Comparison of ENCODE assay signal across 18 cellular contexts in the genomic region with DNA sequence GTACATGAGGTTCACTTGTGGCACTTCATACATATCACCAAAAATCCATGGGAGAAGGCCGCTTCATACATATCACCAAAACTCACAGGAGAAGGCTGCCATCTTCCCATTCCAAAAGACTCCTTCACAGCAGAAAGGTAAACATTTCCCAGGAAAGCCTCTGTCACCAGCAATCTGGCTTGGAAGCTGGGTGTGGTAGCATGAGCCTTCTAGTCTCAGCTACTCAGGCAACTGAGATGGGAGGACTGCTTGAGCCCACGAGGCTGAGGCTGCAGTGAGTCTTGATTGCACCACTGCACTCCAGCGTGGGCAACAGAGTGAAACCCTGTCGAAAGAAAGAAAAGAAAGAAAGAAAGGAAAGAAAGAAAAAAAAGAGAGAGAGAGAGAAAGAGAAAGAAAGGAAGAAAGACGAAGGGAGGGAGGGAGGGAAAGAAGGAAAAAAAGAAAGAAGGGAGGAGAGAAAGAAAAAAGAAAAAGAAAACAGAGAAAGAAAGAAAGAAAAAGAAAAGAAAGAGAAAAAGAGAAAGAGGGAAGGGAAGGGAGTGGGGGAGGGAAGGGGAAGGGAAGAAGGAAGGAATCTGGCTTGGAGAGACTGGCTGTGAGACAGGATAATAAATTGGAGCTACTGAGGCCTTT. TPM values are rescaled to one million over a fixed set of nuclear protein-coding genes. Genes with fewer than 3 reads are reported as not detected.
DNase-seq lines count a peak whose midpoint lies in the region; ATAC-seq, FAIRE-seq and TF ChIP-seq lines count a peak whose summit lies in the region.
"Had no signal": no experiment of that assay in that cellular context is flagged by ENCODE, and none has a peak within 500 bp of the region (broad histone marks: within the 10 kb centered on the region; RNA-seq: fewer than 3 reads in every experiment).

No MANE protein-coding gene starts in this region.

- in situ Hi-C loops in gastrocnemius medialis (cut with MboI; ENCODE audit: low sequenced_read_pairs in 4 of 4): loop anchor here in 1 of 4 donors (10.0 kb wide), 1 partner anchor 59 kb away; no protein-coding TSS in a partner anchor
- in situ Hi-C loops in brain microvascular endothelial cell (cut with HindIII; ENCODE audit: low pct_ligation_motif_present, low sequenced_read_pairs): no loop called here

- H3K27me3 Mint-ChIP-seq in T-helper 2 cell treated with Interferon-gamma antibody and Interleukin-4, amounts not matched to agents 5 μg/mL and 100 μg/mL, for 36 hours (ENCODE audit: low read depth): no peaks in the 10 kb centered on the region
- H3K27me3 Mint-ChIP-seq in mesothelial cell of epicardium (ENCODE audit: low read depth): peaks cover 68% of the 10 kb centered on the region

- H3K9me3 ChIP-seq in H1 (ENCODE audit: insufficient read depth in 2 of 2, low read depth in 1 of 2, low read length in 1 of 2) (no peaks in the 10 kb centered on the region), gastrocnemius medialis (no peaks in the 10 kb centered on the region)

- peak overlapping the region; percentile 80 for H3K4me3 Mint-ChIP-seq in T-helper 2 cell treated with Interferon-gamma antibody and Interleukin-4, amounts not matched to agents 5 μg/mL and 100 μg/mL, for 36 hours
- H3K4me3 Mint-ChIP-seq in mesothelial cell of epicardium: no peak overlapping the region
- H3K4me3 Mint-ChIP-seq: activated B cell treated with CpG ODN at 0.5 μM for 24 hours had no signal

- no peak for TF ChIP-seq CTCF in KMS-11 (conservative IDR thresholded peaks at IDR 0.05; ENCODE audit: low read depth, low read length)
- no peak for TF ChIP-seq CTCF in H1 (IDR thresholded peaks at IDR 0.05; ENCODE audit: control extremely low read depth in 1 of 3, insufficient read depth in 1 of 3, low read depth in 1 of 3, low read length in 3 of 3)
- no peak for TF ChIP-seq CTCF in gastrocnemius medialis (IDR thresholded peaks at IDR 0.05 in 4 of 5, conservative IDR thresholded peaks at IDR 0.05 in 1 of 5)
- no peak for TF ChIP-seq CTCF in mesothelial cell of epicardium (IDR thresholded peaks at IDR 0.05; ENCODE audit: unreplicated experiment)
- no peak for TF ChIP-seq CTCF in brain microvascular endothelial cell (IDR thresholded peaks at IDR 0.05; ENCODE audit: low read depth, low read length, missing control alignments)

- no peaks in the 10 kb centered on the region for H3K9me3 Mint-ChIP-seq in T-helper 2 cell treated with Interferon-gamma antibody and Interleukin-4, amounts not matched to agents 5 μg/mL and 100 μg/mL, for 36 hours
- no peaks in the 10 kb centered on the region for H3K9me3 Mint-ChIP-seq in mesothelial cell of epicardium
- H3K9me3 Mint-ChIP-seq: activated B cell treated with CpG ODN at 0.5 μM for 24 hours had no signal

- no peaks in the 10 kb centered on the region; the same call in 1 of the 2 replicates for H3K23me2 ChIP-seq in H1 (ENCODE audit: low read depth, low read length)

- H3K79me2 ChIP-seq in KMS-11 (ENCODE audit: insufficient read depth, low read depth): peaks cover 100% of the 10 kb centered on the region
- peaks cover 42 to 99% of the 10 kb centered on the region in 2 experiments for H3K79me2 ChIP-seq in H1 (ENCODE audit: control insufficient read depth in 1 of 2, insufficient read depth in 2 of 2, low read length in 2 of 2)

- H3K4ac ChIP-seq in H1 (replicated peaks; ENCODE audit: insufficient read length, low read depth, low read length): no peak overlapping the region

- ATAC-seq in gastrocnemius medialis: no peak

- CTCF ChIA-PET in H1 (lab: Charles Lee; ENCODE audit: partially characterized antibody): interaction anchor here (0.9 to 2.6 kb wide), 7 partner anchors 10 to 241 kb away, joined by 3 to 19 read pairs (median 3); no protein-coding TSS in a partner anchor

- POLR2A ChIA-PET in H1 (lab: Charles Lee; ENCODE audit: partially characterized antibody): interaction anchor here (0.8 to 7.5 kb wide), 10 partner anchors 10 to 83 kb away, joined by 3 to 51 read pairs (median 4); no protein-coding TSS in a partner anchor

- TF ChIP-seq RAD21 in H1 (IDR thresholded peaks at IDR 0.05 in 1 of 2, conservative IDR thresholded peaks at IDR 0.05 in 1 of 2; ENCODE audit: low read depth in 2 of 2, low read length in 2 of 2): no peak

- no peak overlapping the region; the same call in 1 of the 2 replicates for H2BK5ac ChIP-seq in H1 (ENCODE audit: low read depth, low read length)

- no peaks in the 10 kb centered on the region for H3K36me3 ChIP-seq in KMS-11 (ENCODE audit: insufficient read depth)
- no peaks in the 10 kb centered on the region; a peak in 1 of 8 replicates for H3K36me3 ChIP-seq in H1 (ENCODE audit: control insufficient read depth in 2 of 4, insufficient read depth in 4 of 4, low read length in 3 of 4)
- H3K36me3 ChIP-seq in gastrocnemius medialis: no peaks in the 10 kb centered on the region
- no peaks in the 10 kb centered on the region for H3K36me3 ChIP-seq in brain microvascular endothelial cell (replicated peaks)

- no peak overlapping the region for H2BK20ac ChIP-seq in H1 (ENCODE audit: low read length)

- H3K4me3 ChIP-seq in KMS-11 (IDR thresholded peaks at IDR 0.05; ENCODE audit: insufficient read depth, low read depth, low read length): peak overlapping the region; percentile 35
- H3K4me3 ChIP-seq in H1 (ENCODE audit: extremely low read depth in 1 of 4, insufficient read depth in 2 of 4, low read depth in 3 of 4, low read length in 4 of 4): peak overlapping the region in 1 of 4 experiments; percentile 90; a peak in 1 of 8 replicates
- no peak overlapping the region for H3K4me3 ChIP-seq in gastrocnemius medialis
- H3K4me3 ChIP-seq in brain microvascular endothelial cell (ENCODE audit: low read depth, low read length): no peak overlapping the region

- H4K20me1 ChIP-seq in KMS-11 (ENCODE audit: insufficient read depth) (no peaks in the 10 kb centered on the region), H1 (replicated peaks in 1 of 2; ENCODE audit: control insufficient read depth in 1 of 2, insufficient read depth in 2 of 2, low read length in 2 of 2) (peaks cover 8 to 29% of the 10 kb centered on the region in 2 experiments)

- no peak overlapping the region for H2AK5ac ChIP-seq in H1 (ENCODE audit: low read depth, low read length)

- peak overlapping the region; percentile 45 for H4K91ac ChIP-seq in H1 (replicated peaks; ENCODE audit: insufficient read length, low read length)

- peaks cover 20% of the 10 kb centered on the region for H3K36me3 Mint-ChIP-seq in T-helper 2 cell treated with Interferon-gamma antibody and Interleukin-4, amounts not matched to agents 5 μg/mL and 100 μg/mL, for 36 hours (ENCODE audit: low read depth)
- no peaks in the 10 kb centered on the region for H3K36me3 Mint-ChIP-seq in mesothelial cell of epicardium

- no peak for DNase-seq in T-helper 2 cell treated with Interferon-gamma antibody and Interleukin-4, amounts not matched to agents 5 μg/mL and 100 μg/mL, for 36 hours (ENCODE audit: low spot score)
- DNase-seq in T-helper 2 cell (no peak), H1 (ENCODE audit: low read depth in 1 of 2, low spot score in 2 of 2) (no peak), gastrocnemius medialis (no peak), T1000 (lab: John Stamatoyannopoulos, UW) (no peak), mesothelial cell of epicardium (ENCODE audit: low spot score in 2 of 2, unreplicated experiment in 2 of 2) (no peak), brain microvascular endothelial cell (no peak)
- DNase-seq: 8988T; activated B cell treated with CpG ODN at 0.5 μM for 24 hours; activated gamma-delta T cell treated with Interleukin-2 at 50 U/mL for 16 hours; NCI-H1417 treated with DMSO at 0.1 percent for 48 hours; NCI-H748 treated with DMSO at 0.1 percent for 48 hours; SHP77 treated with DMSO at 0.1 percent for 48 hours; stimulated activated CD4-positive, alpha-beta T cell treated with anti-CD3 and anti-CD28 coated beads, Interleukin-4, amount 100 ng/mL, for 4 hours had no signal

- H2BK12ac ChIP-seq in H1 (ENCODE audit: low read depth, low read length): peak overlapping the region; percentile 61

- H3K4me2 ChIP-seq in KMS-11: peak overlapping the region; percentile 99
- peak overlapping the region; percentile 84 to 93 for H3K4me2 ChIP-seq in H1 (ENCODE audit: insufficient read depth in 1 of 2, low read depth in 2 of 2, low read length in 2 of 2)

- no peaks in the 10 kb centered on the region for H3K27me3 ChIP-seq in KMS-11 (ENCODE audit: insufficient read depth, low read depth)
- H3K27me3 ChIP-seq in H1 (replicated peaks in 1 of 4; ENCODE audit: control insufficient read depth in 3 of 4, extremely low read depth in 1 of 4, insufficient read depth in 3 of 4, low read length in 3 of 4): no peaks in the 10 kb centered on the region
- H3K27me3 ChIP-seq in gastrocnemius medialis: no peaks in the 10 kb centered on the region
- no peaks in the 10 kb centered on the region for H3K27me3 ChIP-seq in brain microvascular endothelial cell (replicated peaks)

- no peak overlapping the region for H4K8ac ChIP-seq in H1 (ENCODE audit: extremely low read depth, insufficient read depth, low read length)

- peaks cover 94% of the 10 kb centered on the region for H3K4me1 Mint-ChIP-seq in T-helper 2 cell treated with Interferon-gamma antibody and Interleukin-4, amounts not matched to agents 5 μg/mL and 100 μg/mL, for 36 hours (ENCODE audit: low read depth)
- H3K4me1 Mint-ChIP-seq in mesothelial cell of epicardium: peaks cover 24% of the 10 kb centered on the region

- H3K4me1 ChIP-seq in KMS-11 (ENCODE audit: low read depth, poor library complexity, severe bottlenecking) (peaks cover 80% of the 10 kb centered on the region), H1 (replicated peaks in 1 of 4; ENCODE audit: control insufficient read depth in 3 of 4, insufficient read depth in 4 of 4, low read length in 3 of 4) (peaks cover 11 to 43% (median 34%) of the 10 kb centered on the region in 4 experiments), gastrocnemius medialis (peaks cover 96% of the 10 kb centered on the region in 2 donors)

- peak overlapping the region; percentile 77 for H3K27ac Mint-ChIP-seq in T-helper 2 cell treated with Interferon-gamma antibody and Interleukin-4, amounts not matched to agents 5 μg/mL and 100 μg/mL, for 36 hours
- no peak overlapping the region for H3K27ac Mint-ChIP-seq in mesothelial cell of epicardium
- H3K27ac Mint-ChIP-seq: activated B cell treated with CpG ODN at 0.5 μM for 24 hours had no signal

- intact Hi-C loops in gastrocnemius medialis (cut with DNase I; ENCODE audit: low total_unique reads): no loop called here

- TF ChIP-seq POLR2A in H1 (IDR thresholded peaks at IDR 0.05; ENCODE audit: control extremely low read depth in 1 of 2, low read depth in 2 of 2, low read length in 2 of 2) (no peak), gastrocnemius medialis (IDR thresholded peaks at IDR 0.05) (no peak)

- 0 out of 2 replicates have a peak overlapping the region, but pooled peaks have one; percentile 2 for H3K18ac ChIP-seq in H1 (ENCODE audit: extremely low read depth, low read length)

- H2AFZ ChIP-seq in KMS-11 (ENCODE audit: low read depth) (no peak overlapping the region), H1 (ENCODE audit: low read length) (no peak overlapping the region)
- H2AFZ ChIP-seq: parathyroid adenoma had no signal

- H4K5ac ChIP-seq in H1 (ENCODE audit: insufficient read length, low read depth, low read length): no peak overlapping the region

- H2BK120ac ChIP-seq in H1 (replicated peaks; ENCODE audit: low read depth, low read length): no peak overlapping the region

- no peak overlapping the region for H3K14ac ChIP-seq in H1 (ENCODE audit: insufficient read length)

- H3K27ac ChIP-seq in KMS-11 (peak overlapping the region; percentile 82), H1 (ENCODE audit: low read depth, low read length) (0 out of 2 replicates have a peak overlapping the region, but pooled peaks have one; percentile 3), gastrocnemius medialis (peak overlapping the region; percentile 22 to 56 (median 28)), brain microvascular endothelial cell (no peak overlapping the region)
- H3K27ac ChIP-seq: parathyroid adenoma had no signal

- H3K9ac ChIP-seq in KMS-11 (peak overlapping the region; percentile 49; the same call in 1 of the 2 replicates), H1 (replicated peaks in 1 of 4; ENCODE audit: extremely low read depth in 1 of 4, low read depth in 3 of 4, low read length in 3 of 4) (0 out of 7 replicates have a peak overlapping the region, but pooled peaks of 1 of the 4 experiments have one; percentile 14)
- H3K9ac ChIP-seq: parathyroid adenoma had no signal

- H3K79me1 ChIP-seq in H1 (ENCODE audit: low read depth, low read length): peaks cover 3% of the 10 kb centered on the region

- H3K56ac ChIP-seq in H1 (replicated peaks; ENCODE audit: insufficient read length, low read depth, low read length): no peak overlapping the region

- TF ChIP-seq EP300 in H1 (IDR thresholded peaks at IDR 0.05; ENCODE audit: borderline replicate concordance in 1 of 2, low read depth in 2 of 2, low read length in 2 of 2): no peak

- no peak overlapping the region for H2BK15ac ChIP-seq in H1 (ENCODE audit: low read length)

- no peak for FAIRE-seq in H1 (lab: Jason Lieb, UNC)
- FAIRE-seq: colon, H54 had no signal

- WGBS in H1 (ENCODE audit: extremely low coverage in 1 of 2, insufficient coverage in 1 of 2, insufficient read length in 1 of 2, insufficient replicate concordance in 2 of 2, low coverage in 1 of 2, low lambda C conversion rate in 2 of 2, missing lambda C conversion rate in 1 of 2), 2 experiments: 60% methylated on average over 4 of the region's 5 CpGs; no CpG with 5 or more reads in 1 of the 2 experiments

- H3K23ac ChIP-seq in H1 (ENCODE audit: insufficient read length): no peak overlapping the region

RNA-seq across cellular contexts. Expression of gene LRIG1, which starts 7.2 kb away (rescaled TPM):
- total RNA-seq in H1 (2021; fragmentation: NEBNext Ultra II Directional; extraction: Animal tissue kit (Norgen Biotek cat#: 25700)): 78.1 and 86.8 TPM in 2 replicates
- polyA plus RNA-seq in H1 (2011; rRNA removed): 88.7 and 94.1 TPM in 2 replicates
- polyA plus RNA-seq in H1 (2011; cell fraction: cytosol; rRNA removed): 87.8 TPM
- polyA plus RNA-seq in H1 (2011; cell fraction: nucleus; rRNA removed): 241 TPM
- 76.9 to 126 TPM (median 101 TPM) in 4 replicates for polyA plus RNA-seq in H1 (2012, experiment 1 of 2)
- 35.9 TPM for polyA plus RNA-seq in H1 (2012, experiment 2 of 2)
- polyA plus RNA-seq in H1 (2013, experiment 1 of 2): 95.4 TPM
- 95.1 TPM for polyA plus RNA-seq in H1 (2013, experiment 2 of 2)
- 291 and 398 TPM in 2 replicates for polyA minus RNA-seq in H1 (2011; rRNA and poly(A)+ RNA removed)
- polyA minus RNA-seq in H1 (2011; cell fraction: cytosol; rRNA and poly(A)+ RNA removed): 82.9 TPM
- 139 TPM for polyA minus RNA-seq in H1 (2011; cell fraction: nucleus; rRNA and poly(A)+ RNA removed)
- total RNA-seq in gastrocnemius medialis (100 to 1,000 TPM in 1 of 4 donors, 10 to 100 TPM in 3; 45.3 to 103 (median 58.6) TPM), mesothelial cell of epicardium (5.5 to 7.4 TPM (median 6.4 TPM) in 3 replicates)
